Comparison of ENCODE assay signal across 26 cellular contexts in genomic region chr3:128435561-128435960, GRCh38. TPM values are rescaled to one million over a fixed set of nuclear protein-coding genes. Genes with fewer than 3 reads are reported as not detected.
A peak's percentile ranks its signal among the peaks of the same experiment; 100 is the strongest.
DNase-seq lines count a peak whose midpoint lies in the region; ATAC-seq, FAIRE-seq and TF ChIP-seq lines count a peak whose summit lies in the region.
"Had no signal": no experiment of that assay in that cellular context is flagged by ENCODE, and none has a peak within 500 bp of the region (broad histone marks: within the 10 kb centered on the region; RNA-seq: fewer than 3 reads in every experiment).

No MANE protein-coding gene starts in this region.

- peaks cover 13% of the 10 kb centered on the region for H3K4me1 ChIP-seq in Panc1 (ENCODE audit: control insufficient read depth, insufficient read depth, low read length)
- no peaks in the 10 kb centered on the region for H3K4me1 ChIP-seq in kidney (ENCODE audit: control insufficient read depth in 1 of 2, insufficient read depth in 1 of 2, low read depth in 1 of 2, low read length in 2 of 2)
- H3K4me1 ChIP-seq in prostate gland (replicated peaks): peaks cover 4% of the 10 kb centered on the region
- H3K4me1 ChIP-seq in HAP-1: peaks cover 12% of the 10 kb centered on the region

- H3K4me1 Mint-ChIP-seq in activated naive CD8-positive, alpha-beta T cell treated with anti-CD3 and anti-CD28 coated beads, Interleukin-2, amount 50 U/mL, for 24 hours: peaks cover 10% of the 10 kb centered on the region

- H3K9me3 ChIP-seq in Panc1 (ENCODE audit: control insufficient read depth, insufficient read depth, low read depth, low read length): no peaks in the 10 kb centered on the region
- H3K9me3 ChIP-seq in kidney (ENCODE audit: control insufficient read depth in 1 of 2, low read length in 2 of 2): no peaks in the 10 kb centered on the region
- no peaks in the 10 kb centered on the region for H3K9me3 ChIP-seq in prostate gland
- H3K9me3 ChIP-seq in HAP-1: no peaks in the 10 kb centered on the region
- H3K9me3 ChIP-seq: SK-N-SH had no signal

- no peak for TF ChIP-seq POLR2A in prostate gland (IDR thresholded peaks at IDR 0.05)

- H3K27me3 Mint-ChIP-seq in activated naive CD8-positive, alpha-beta T cell treated with anti-CD3 and anti-CD28 coated beads, Interleukin-2, amount 50 U/mL, for 24 hours: peaks cover 37% of the 10 kb centered on the region

- H3K4me3 ChIP-seq in Panc1 (ENCODE audit: low read depth in 2 of 2, low read length in 2 of 2) (no peak overlapping the region), kidney (ENCODE audit: low read length in 2 of 2) (no peak overlapping the region), prostate gland (no peak overlapping the region), HAP-1 (no peak overlapping the region)
- H3K4me3 ChIP-seq: GM23248, MG63 had no signal

- H3K36me3 ChIP-seq in Panc1 (ENCODE audit: control insufficient read depth, insufficient read depth, low read length) (no peaks in the 10 kb centered on the region), kidney (ENCODE audit: control insufficient read depth in 1 of 2, insufficient read depth in 2 of 2, low read length in 2 of 2) (no peaks in the 10 kb centered on the region), prostate gland (no peaks in the 10 kb centered on the region), HAP-1 (replicated peaks) (no peaks in the 10 kb centered on the region)
- H3K36me3 ChIP-seq: MG63 had no signal

- TF ChIP-seq CTCF in Panc1 (IDR thresholded peaks at IDR 0.05) (no peak), kidney (IDR thresholded peaks at IDR 0.05; ENCODE audit: borderline replicate concordance, extremely low read depth, insufficient read depth) (no peak), prostate gland (IDR thresholded peaks at IDR 0.05) (no peak)

- POLR2A ChIA-PET in Panc1 (lab: Charles Lee): no interaction called here

- ATAC-seq in Panc1 (0 out of 2 replicates have a peak, but pooled peaks have one; percentile 6), HG02870 (IDR thresholded peaks at IDR 0.05; ENCODE audit: unreplicated experiment) (no peak)
- ATAC-seq in activated naive CD8-positive, alpha-beta T cell treated with anti-CD3 and anti-CD28 coated beads, Interleukin-2, amount 50 U/mL, for 24 hours: no peak

- H3K9me3 Mint-ChIP-seq in activated naive CD8-positive, alpha-beta T cell treated with anti-CD3 and anti-CD28 coated beads, Interleukin-2, amount 50 U/mL, for 24 hours: no peaks in the 10 kb centered on the region
- H3K9me3 Mint-ChIP-seq: H9 had no signal

- H3K27me3 ChIP-seq in Panc1 (ENCODE audit: control insufficient read depth, insufficient read depth, low read length): no peaks in the 10 kb centered on the region
- H3K27me3 ChIP-seq in prostate gland (replicated peaks; ENCODE audit: insufficient read depth): no peaks in the 10 kb centered on the region
- no peaks in the 10 kb centered on the region; the same call in 1 of the 2 replicates for H3K27me3 ChIP-seq in HAP-1 (ENCODE audit: low read depth)
- H3K27me3 ChIP-seq: MG63 had no signal

- intact Hi-C loops in Panc1 (cut with micrococcal nuclease; ENCODE audit: unreplicated experiment) (no loop called here), kidney (cut with DNase I) (no loop called here), prostate gland (cut with DNase I) (no loop called here)

- no peak for FAIRE-seq in kidney (lab: Jason Lieb, UNC)
- FAIRE-seq: G401.6, HTR-8/SVneo, RCC 7860 had no signal

- CTCF ChIA-PET in Panc1 (lab: Charles Lee): no interaction called here

- no peak overlapping the region for H3K4me3 Mint-ChIP-seq in activated naive CD8-positive, alpha-beta T cell treated with anti-CD3 and anti-CD28 coated beads, Interleukin-2, amount 50 U/mL, for 24 hours
- H3K4me3 Mint-ChIP-seq: CD4-positive, CD25-positive, alpha-beta regulatory T cell; H9; HFFc6 had no signal

- BruUV-seq in Panc1 (replicated peaks; lab: Mats Ljungman, UMichigan): no TSS peak

- H3K36me3 Mint-ChIP-seq in activated naive CD8-positive, alpha-beta T cell treated with anti-CD3 and anti-CD28 coated beads, Interleukin-2, amount 50 U/mL, for 24 hours (ENCODE audit: low read depth): no peaks in the 10 kb centered on the region

- H3K9ac ChIP-seq in kidney (ENCODE audit: low read length in 2 of 2): no peak overlapping the region
- H3K9ac ChIP-seq: GM23248, SK-N-SH had no signal

- no peak overlapping the region for H3K27ac Mint-ChIP-seq in activated naive CD8-positive, alpha-beta T cell treated with anti-CD3 and anti-CD28 coated beads, Interleukin-2, amount 50 U/mL, for 24 hours
- H3K27ac Mint-ChIP-seq: CD4-positive, CD25-positive, alpha-beta regulatory T cell; H9; HFFc6 had no signal

- in situ Hi-C loops in Panc1 (cut with HindIII; ENCODE audit: low pct_unique_long_range_greater_than_20kb, low sequenced_read_pairs) (no loop called here), HAP-1 (cut with MboI; ENCODE audit: low sequenced_read_pairs) (no loop called here)

- 92% methylated on average over 5 of the region's 5 CpGs for WGBS in prostate gland

- DNase-seq in ELF-1 (ENCODE audit: low read depth, low spot score) (peak; percentile 62), Panc1 (ENCODE audit: low read depth, low spot score) (no peak), kidney (no peak), prostate gland (ENCODE audit: low spot score) (no peak), HAP-1 (ENCODE audit: low spot score in 2 of 2) (no peak), NCI-H345 (lab: John Stamatoyannopoulos, UW) (no peak)
- DNase-seq in activated naive CD8-positive, alpha-beta T cell treated with anti-CD3 and anti-CD28 coated beads, Interleukin-2, amount 50 U/mL, for 24 hours: no peak
- DNase-seq: CD4-positive, CD25-positive, alpha-beta regulatory T cell; KBM-7; NCI-H1105 treated with DMSO at 0.1 percent for 48 hours; NCI-H146; NCI-H1930; NCI-H526 treated with DMSO at 0.1 percent for 48 hours had no signal

- H3K27ac ChIP-seq in Panc1 (ENCODE audit: low read length) (no peak overlapping the region), kidney (ENCODE audit: low read depth in 2 of 2, low read length in 2 of 2) (peak overlapping the region; percentile 23 to 69), prostate gland (peak overlapping the region; percentile 57 to 58)
- H3K27ac ChIP-seq: GM23248 had no signal

RNA-seq across cellular contexts. Expression of gene DNAJB8, which starts 31.1 kb away (rescaled TPM):
- total RNA-seq in Panc1 (2021; ENCODE audit: unreplicated experiment): not detected
- polyA plus RNA-seq in Panc1 (2012; ENCODE audit: insufficient read length): not detected
- not detected for total RNA-seq in kidney
- polyA plus RNA-seq in kidney (ENCODE audit: insufficient read depth, low read depth, low replicate concordance): not detected
- total RNA-seq in prostate gland: 1 to 10 TPM in 1 of 2 donors, not detected in 1; 3.2 TPM
- total RNA-seq: CD4-positive, CD25-positive, alpha-beta regulatory T cell; Daoy; GM23248; H9; HFFc6; LHCN-M2; NCI-H460 had no signal
- polyA plus RNA-seq: BJ; CD4-positive, CD25-positive, alpha-beta regulatory T cell; GM23248; SK-N-SH had no signal

RNA-seq across cellular contexts. Expression of gene GATA2, which starts 57.4 kb away (rescaled TPM):
- total RNA-seq in Panc1 (2021; ENCODE audit: unreplicated experiment): 74.6 TPM
- 68.5 TPM for polyA plus RNA-seq in Panc1 (2012; ENCODE audit: insufficient read length)
- 31.4 TPM for total RNA-seq in kidney
- polyA plus RNA-seq in kidney (ENCODE audit: insufficient read depth, low read depth, low replicate concordance): 22.9 TPM
- 100 to 1,000 TPM; 181 to 275 TPM for total RNA-seq in prostate gland
- polyA plus RNA-seq: CD4-positive, CD25-positive, alpha-beta regulatory T cell had no signal
